ENCODE assay signal across 32 cellular contexts in the genomic region with DNA sequence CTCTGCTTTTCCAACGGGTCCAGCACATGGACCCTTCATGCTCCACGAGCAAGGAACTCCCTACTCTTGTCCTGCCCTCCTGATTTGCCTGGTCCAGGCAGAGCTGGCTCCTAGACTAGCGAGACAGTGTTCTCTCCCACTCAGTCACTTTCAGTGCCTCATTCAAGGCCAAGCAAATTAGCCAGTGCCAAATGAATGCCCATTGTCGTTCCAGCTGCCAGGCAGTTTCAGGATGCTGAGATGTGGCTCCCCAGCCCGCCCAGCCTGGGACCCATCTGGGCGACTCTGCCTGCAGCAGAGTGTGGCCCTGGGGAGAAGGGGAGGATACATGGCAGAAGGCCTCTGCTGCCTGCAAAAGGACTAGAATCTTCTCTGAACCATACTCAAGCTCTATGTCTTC. TPM values are rescaled to one million over a fixed set of nuclear protein-coding genes. Genes with fewer than 3 reads are reported as not detected.
A peak's percentile ranks its signal among the peaks of the same experiment; 100 is the strongest.
DNase-seq lines count a peak whose midpoint lies in the region; ATAC-seq and TF ChIP-seq lines count a peak whose summit lies in the region.
"Had no signal": no experiment of that assay in that cellular context is flagged by ENCODE, and none has a peak within 500 bp of the region (broad histone marks: within the 10 kb centered on the region; RNA-seq: fewer than 3 reads in every experiment).

No MANE protein-coding gene starts in this region.

- DNase-seq in DMS 273 (lab: John Stamatoyannopoulos, UW; ENCODE audit: unreplicated experiment) (peak; percentile 32), DMS 273 treated with DMSO at 0.1 percent for 48 hours (lab: John Stamatoyannopoulos, UW) (no peak), glutamatergic neuron (no peak), neural progenitor cell (ENCODE audit: low spot score) (no peak), testis (peak; percentile 51), NCI-H226 (no peak)
- DNase-seq in activated naive CD4-positive, alpha-beta T cell (lab: John Stamatoyannopoulos, UW): no peak
- DNase-seq: activated CD4-positive, alpha-beta T cell treated with anti-CD3 and anti-CD28 coated beads for 4 hours; activated CD8-positive, alpha-beta memory T cell treated with anti-CD3 and anti-CD28 coated beads for 24 hours; activated effector memory CD4-positive, alpha-beta T cell treated with anti-CD3 and anti-CD28 coated beads, Interleukin-2, amount 50 U/mL, for 16 hours; activated naive CD8-positive, alpha-beta T cell treated with anti-CD3 and anti-CD28 coated beads, Interleukin-2, amount 50 U/mL, for 24 hours; body of pancreas; CD8-positive, alpha-beta T cell; effector CD4-positive, alpha-beta T cell; H9; left lung; naive B cell; NCI-H1092; NCI-H187; NCI-H2171 treated with DMSO at 0.1 percent for 48 hours; SHP77 treated with DMSO at 0.1 percent for 48 hours; stimulated activated CD4-positive, alpha-beta T cell treated with anti-CD3 and anti-CD28 coated beads, Interleukin-4, amount 100 ng/mL, for 24 hours; stimulated activated naive B cell treated with anti-CD40 and anti-IgM and Interleukin-4, amounts not matched to agents 10 μg/mL and 1 μg/mL and 100 μg/mL, for 72 hours had no signal

- H3K27ac ChIP-seq in neural progenitor cell: no peak overlapping the region
- H3K27ac ChIP-seq in testis: no peak overlapping the region
- H3K27ac ChIP-seq: 22Rv1, body of pancreas, left lung, right atrium auricular region, thoracic aorta had no signal

- H3K79me2 ChIP-seq in neural progenitor cell (ENCODE audit: low read depth): no peaks in the 10 kb centered on the region

- peaks cover 18% of the 10 kb centered on the region for H3K27me3 Mint-ChIP-seq in glutamatergic neuron (ENCODE audit: unreplicated experiment)
- H3K27me3 Mint-ChIP-seq in neural progenitor cell (ENCODE audit: insufficient read depth, low read depth): peaks cover 7% of the 10 kb centered on the region

- no peaks in the 10 kb centered on the region for H3K36me3 ChIP-seq in neural progenitor cell
- no peaks in the 10 kb centered on the region for H3K36me3 ChIP-seq in testis (ENCODE audit: low read depth, missing control alignments)
- H3K36me3 ChIP-seq: left lung, right atrium auricular region, thoracic aorta had no signal

- intact Hi-C loops in testis (cut with DNase I; ENCODE audit: low total_unique reads): no loop called here

- 27 to 33% methylated on average over 3 to 6 of the region's 6 CpGs for WGBS in testis, 2 donors

- H3K9me3 Mint-ChIP-seq in glutamatergic neuron (ENCODE audit: unreplicated experiment): peaks cover 2% of the 10 kb centered on the region
- H3K9me3 Mint-ChIP-seq in neural progenitor cell: no peaks in the 10 kb centered on the region
- H3K9me3 Mint-ChIP-seq: activated naive CD8-positive, alpha-beta T cell treated with anti-CD3 and anti-CD28 coated beads, Interleukin-2, amount 50 U/mL, for 24 hours; CD8-positive, alpha-beta T cell; H9; naive B cell; stimulated activated naive B cell treated with anti-CD40 and anti-IgM and Interleukin-4, amounts not matched to agents 10 μg/mL and 1 μg/mL and 100 μg/mL, for 72 hours; T-helper 2 cell treated with Interferon-gamma antibody and Interleukin-4, amounts not matched to agents 5 μg/mL and 100 μg/mL, for 36 hours had no signal

- H4K20me1 ChIP-seq in neural progenitor cell (ENCODE audit: low read depth): no peaks in the 10 kb centered on the region

- no peaks in the 10 kb centered on the region for H3F3A ChIP-seq in neural progenitor cell (ENCODE audit: low read depth)

- H3K27me3 ChIP-seq in neural progenitor cell: peaks cover 21% of the 10 kb centered on the region
- H3K27me3 ChIP-seq in testis: no peaks in the 10 kb centered on the region
- H3K27me3 ChIP-seq: body of pancreas, right atrium auricular region had no signal

- H3K4me3 ChIP-seq in neural progenitor cell: no peak overlapping the region
- H3K4me3 ChIP-seq in testis: no peak overlapping the region
- H3K4me3 ChIP-seq: body of pancreas, left lung, right atrium auricular region, thoracic aorta had no signal

- peaks cover 19% of the 10 kb centered on the region for H3K4me1 Mint-ChIP-seq in glutamatergic neuron (ENCODE audit: low read depth, unreplicated experiment)
- H3K4me1 Mint-ChIP-seq in neural progenitor cell: peaks cover 37% of the 10 kb centered on the region
- H3K4me1 Mint-ChIP-seq: activated naive CD8-positive, alpha-beta T cell treated with anti-CD3 and anti-CD28 coated beads, Interleukin-2, amount 50 U/mL, for 24 hours; naive B cell; stimulated activated naive B cell treated with anti-CD40 and anti-IgM and Interleukin-4, amounts not matched to agents 10 μg/mL and 1 μg/mL and 100 μg/mL, for 72 hours had no signal

- H3K4me1 ChIP-seq in neural progenitor cell (peaks cover 18% of the 10 kb centered on the region), testis (peaks cover 4% of the 10 kb centered on the region)
- H3K4me1 ChIP-seq: body of pancreas, left lung, right atrium auricular region had no signal

- TF ChIP-seq CTCF in glutamatergic neuron (IDR thresholded peaks at IDR 0.05; ENCODE audit: partially characterized antibody, unreplicated experiment): no peak
- TF ChIP-seq CTCF in neural progenitor cell (IDR thresholded peaks at IDR 0.05): no peak
- TF ChIP-seq CTCF in testis (IDR thresholded peaks at IDR 0.05): no peak

- H3K27ac Mint-ChIP-seq in glutamatergic neuron (ENCODE audit: unreplicated experiment): peak overlapping the region; percentile 64
- peak overlapping the region; percentile 93 for H3K27ac Mint-ChIP-seq in neural progenitor cell
- H3K27ac Mint-ChIP-seq: activated naive CD8-positive, alpha-beta T cell treated with anti-CD3 and anti-CD28 coated beads, Interleukin-2, amount 50 U/mL, for 24 hours; CD8-positive, alpha-beta T cell; H9; stimulated activated naive B cell treated with anti-CD40 and anti-IgM and Interleukin-4, amounts not matched to agents 10 μg/mL and 1 μg/mL and 100 μg/mL, for 72 hours; T-helper 2 cell treated with Interferon-gamma antibody and Interleukin-4, amounts not matched to agents 5 μg/mL and 100 μg/mL, for 36 hours had no signal

- no peak for TF ChIP-seq POLR2A in testis (IDR thresholded peaks at IDR 0.05)

- H3K36me3 Mint-ChIP-seq in glutamatergic neuron (ENCODE audit: unreplicated experiment) (no peaks in the 10 kb centered on the region), neural progenitor cell (no peaks in the 10 kb centered on the region)
- H3K36me3 Mint-ChIP-seq: CD8-positive, alpha-beta T cell; naive B cell; stimulated activated naive B cell treated with anti-CD40 and anti-IgM and Interleukin-4, amounts not matched to agents 10 μg/mL and 1 μg/mL and 100 μg/mL, for 72 hours had no signal

- no peak for ATAC-seq in HG03342 (IDR thresholded peaks at IDR 0.05; ENCODE audit: unreplicated experiment)
- ATAC-seq: activated naive CD8-positive, alpha-beta T cell treated with anti-CD3 and anti-CD28 coated beads, Interleukin-2, amount 50 U/mL, for 24 hours; body of pancreas; CD8-positive, alpha-beta T cell; left lung; Panc1; stimulated activated naive B cell treated with anti-CD40 and anti-IgM and Interleukin-4, amounts not matched to agents 10 μg/mL and 1 μg/mL and 100 μg/mL, for 72 hours had no signal

- H3K4me3 Mint-ChIP-seq in glutamatergic neuron (ENCODE audit: unreplicated experiment) (peak overlapping the region; percentile 63), neural progenitor cell (no peak overlapping the region)
- H3K4me3 Mint-ChIP-seq: activated naive CD8-positive, alpha-beta T cell treated with anti-CD3 and anti-CD28 coated beads, Interleukin-2, amount 50 U/mL, for 24 hours; CD8-positive, alpha-beta T cell; H9; naive B cell; stimulated activated naive B cell treated with anti-CD40 and anti-IgM and Interleukin-4, amounts not matched to agents 10 μg/mL and 1 μg/mL and 100 μg/mL, for 72 hours; T-helper 2 cell treated with Interferon-gamma antibody and Interleukin-4, amounts not matched to agents 5 μg/mL and 100 μg/mL, for 36 hours had no signal

- H2AFZ ChIP-seq in neural progenitor cell (replicated peaks): no peak overlapping the region

- no peak overlapping the region for H3K9ac ChIP-seq in neural progenitor cell

- H3K9me3 ChIP-seq in neural progenitor cell (ENCODE audit: low read depth) (no peaks in the 10 kb centered on the region), testis (no peaks in the 10 kb centered on the region)
- H3K9me3 ChIP-seq: body of pancreas, left lung, right atrium auricular region, thoracic aorta had no signal

- peak overlapping the region; percentile 56 for H3K4me2 ChIP-seq in neural progenitor cell

RNA-seq across cellular contexts. Expression of a gene that starts 33.9 kb away (rescaled TPM):
- 10.4 TPM for total RNA-seq in glutamatergic neuron (ENCODE audit: unreplicated experiment)
- 49.3 and 65.0 TPM in 2 replicates for total RNA-seq in neural progenitor cell (ENCODE audit: low replicate concordance)
- total RNA-seq in testis: 10 to 100 TPM; 21.0 to 28.1 TPM
- 52.4 TPM for polyA plus RNA-seq in testis (ENCODE audit: insufficient read depth, low read depth, low replicate concordance)
- total RNA-seq: body of pancreas had no signal

RNA-seq across cellular contexts. Expression of a gene that starts 38.7 kb away (rescaled TPM):
- total RNA-seq in glutamatergic neuron (ENCODE audit: unreplicated experiment): 4.8 TPM
- 0.53 TPM in 1 of 2 replicates, not detected in the other for total RNA-seq in neural progenitor cell (ENCODE audit: low replicate concordance)
- 10 to 100 TPM; 55.3 to 71.7 TPM for total RNA-seq in testis
- 64.2 TPM for polyA plus RNA-seq in testis (ENCODE audit: insufficient read depth, low read depth, low replicate concordance)
- total RNA-seq: CD8-positive, alpha-beta T cell; fibroblast of villous mesenchyme; mesenteric fat pad; osteocyte; thoracic aorta had no signal

Comparison
In these comparisons a context has a peak if more than half of its experiments do, and no peak if none do; other contexts are left out.
1. DNase-seq: peak in DMS 273 (single experiment) and testis (single experiment); none in DMS 273 treated with DMSO at 0.1 percent for 48 hours (single experiment), glutamatergic neuron (single experiment), neural progenitor cell (single experiment), activated naive CD4-positive, alpha-beta T cell (0 of 4) and NCI-H226 (single experiment).